17 cellular contexts compared by ENCODE assay signal in genomic region chr1:30512922-30513265, GRCh38.
"Had no signal": no experiment of that assay in that cellular context is flagged by ENCODE, and none has a peak within 500 bp of the region (broad histone marks: within the 10 kb centered on the region; RNA-seq: fewer than 3 reads in every experiment).

No MANE protein-coding gene starts in this region.

- H3K27me3 ChIP-seq: cardiac muscle cell, ovary had no signal

- H3K4me3 Mint-ChIP-seq: activated naive CD8-positive, alpha-beta T cell treated with anti-CD3 and anti-CD28 coated beads, Interleukin-2, amount 50 U/mL, for 24 hours; activated T-cell treated with anti-CD3 and anti-CD28 coated beads, Interleukin-2, amount 50 U/mL, for 72 hours; dendritic cell treated with granulocyte-macrophage colony-stimulating factor and Interleukin-4, amounts not matched to agents 40 ng/mL and 50 ng/mL, for 4 days; naive thymus-derived CD4-positive, alpha-beta T cell had no signal

- H3K4me1 Mint-ChIP-seq: activated naive CD8-positive, alpha-beta T cell treated with anti-CD3 and anti-CD28 coated beads, Interleukin-2, amount 50 U/mL, for 24 hours; naive thymus-derived CD4-positive, alpha-beta T cell had no signal

- H3K36me3 ChIP-seq: cardiac muscle cell, ovary, prostate gland had no signal

- H3K4me1 ChIP-seq: prostate gland had no signal

- H3K27ac Mint-ChIP-seq: activated naive CD8-positive, alpha-beta T cell treated with anti-CD3 and anti-CD28 coated beads, Interleukin-2, amount 50 U/mL, for 24 hours; activated T-cell treated with anti-CD3 and anti-CD28 coated beads, Interleukin-2, amount 50 U/mL, for 72 hours; dendritic cell treated with granulocyte-macrophage colony-stimulating factor and Interleukin-4, amounts not matched to agents 40 ng/mL and 50 ng/mL, for 4 days; naive thymus-derived CD4-positive, alpha-beta T cell had no signal

- H3K27ac ChIP-seq: cardiac muscle cell, ovary, prostate gland had no signal

- H3K9me3 ChIP-seq: ovary, prostate gland had no signal

- DNase-seq: activated CD4-positive, alpha-beta T cell treated with anti-CD3 and anti-CD28 coated beads for 1 hour; activated effector memory CD4-positive, alpha-beta T cell treated with anti-CD3 and anti-CD28 coated beads, Interleukin-2, amount 50 U/mL, for 16 hours; activated naive CD4-positive, alpha-beta T cell treated with anti-CD3 and anti-CD28 coated beads, Interleukin-2, amount 50 U/mL, for 16 hours; activated naive CD8-positive, alpha-beta T cell treated with anti-CD3 and anti-CD28 coated beads, Interleukin-2, amount 50 U/mL, for 24 hours; activated T-cell treated with anti-CD3 and anti-CD28 coated beads, Interleukin-2, amount 50 U/mL, for 72 hours; effector CD8-positive, alpha-beta T cell; foreskin melanocyte; kidney glomerular epithelial cell; ovary; stimulated activated CD4-positive, alpha-beta T cell treated with anti-CD3 and anti-CD28 coated beads, Interleukin-4, amount 100 ng/mL, for 24 hours; stimulated activated naive CD4-positive, alpha-beta T cell treated with Interleukin-2 at 50 U/mL for 16 hours; T-helper 9 cell had no signal

- H3K4me3 ChIP-seq: cardiac muscle cell, ovary, prostate gland had no signal

- H3K9me3 Mint-ChIP-seq: activated naive CD8-positive, alpha-beta T cell treated with anti-CD3 and anti-CD28 coated beads, Interleukin-2, amount 50 U/mL, for 24 hours; activated T-cell treated with anti-CD3 and anti-CD28 coated beads, Interleukin-2, amount 50 U/mL, for 72 hours; dendritic cell treated with granulocyte-macrophage colony-stimulating factor and Interleukin-4, amounts not matched to agents 40 ng/mL and 50 ng/mL, for 4 days had no signal

- ATAC-seq: activated naive CD8-positive, alpha-beta T cell treated with anti-CD3 and anti-CD28 coated beads, Interleukin-2, amount 50 U/mL, for 24 hours; activated T-cell treated with anti-CD3 and anti-CD28 coated beads, Interleukin-2, amount 50 U/mL, for 72 hours; esophagus mucosa; naive thymus-derived CD4-positive, alpha-beta T cell had no signal

- H3K36me3 Mint-ChIP-seq: naive thymus-derived CD4-positive, alpha-beta T cell had no signal
